1 cellular context compared by ENCODE assay signal in the genomic region with DNA sequence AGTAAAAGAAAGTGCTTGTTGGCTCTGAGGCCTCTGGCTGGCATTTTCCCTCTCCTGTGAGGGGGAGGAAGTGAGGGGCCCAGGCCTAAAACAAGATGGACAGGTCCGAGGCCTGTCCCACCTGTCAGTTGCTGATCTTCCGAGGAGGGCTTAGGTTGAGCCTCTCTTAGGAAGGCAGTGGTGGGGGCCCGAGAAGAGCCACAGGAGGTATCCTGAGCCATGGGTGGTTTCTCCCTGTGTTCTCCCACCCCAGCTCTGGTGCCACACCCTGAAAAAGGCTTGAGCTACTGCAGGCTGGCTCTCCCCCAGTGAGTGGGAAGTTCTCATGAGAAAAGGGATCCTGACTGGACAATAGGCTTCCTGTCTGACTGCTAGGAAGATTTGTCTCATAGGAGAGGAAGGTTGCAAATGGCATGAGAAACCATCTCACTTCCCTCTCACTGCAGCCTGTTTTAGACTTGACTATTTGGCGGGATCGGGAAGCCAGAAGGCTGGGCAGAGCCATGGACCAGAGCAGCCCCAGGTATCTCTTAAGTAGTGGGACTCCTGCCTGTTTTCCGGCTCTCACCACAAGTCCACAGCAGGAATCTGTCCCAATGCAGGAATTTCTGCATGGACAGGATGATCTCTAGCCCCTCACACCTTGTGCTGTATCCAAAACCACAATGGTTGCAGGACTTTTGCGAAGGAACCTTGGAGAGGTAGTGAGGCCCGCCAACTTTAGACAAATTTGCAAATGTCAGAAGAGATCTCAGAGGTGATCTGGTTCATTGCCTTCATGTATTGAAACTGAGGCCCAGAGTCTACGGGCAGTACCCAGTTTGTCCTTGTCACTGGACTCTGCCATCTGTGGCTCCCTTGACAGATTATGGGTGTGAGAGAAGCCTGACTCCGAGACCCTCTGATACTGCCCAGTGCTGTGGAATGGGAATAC.
TF ChIP-seq lines count a peak whose summit lies in the region.

No MANE protein-coding gene starts in this region.

TF ChIP-seq in HepG2, 621 proteins besides CTCF, POLR2A, EP300 and RAD21 (continued from another document):
- TF ChIP-seq PATZ1 (CRISPR knock-in tag; IDR thresholded peaks at IDR 0.05) (peak; percentile 8; the same call in 1 of the 2 replicates), HOXA7 (CRISPR knock-in tag; IDR thresholded peaks at IDR 0.05) (no peak), ZNF121 (CRISPR knock-in tag; IDR thresholded peaks at IDR 0.05) (no peak), ZBTB49 (CRISPR knock-in tag; IDR thresholded peaks at IDR 0.05; ENCODE audit: borderline replicate concordance) (no peak), HES4 (CRISPR knock-in tag; IDR thresholded peaks at IDR 0.05; ENCODE audit: borderline replicate concordance) (no peak), SOX5 (CRISPR knock-in tag; IDR thresholded peaks at IDR 0.05; ENCODE audit: borderline replicate concordance) (no peak), TBX3 (IDR thresholded peaks at IDR 0.05; ENCODE audit: borderline replicate concordance) (no peak), SRSF9 (IDR thresholded peaks at IDR 0.05; ENCODE audit: borderline replicate concordance, insufficient read depth, low read depth, low read length, poor library complexity, severe bottlenecking) (no peak), ATF2 (CRISPR knock-in tag; IDR thresholded peaks at IDR 0.05) (no peak), PAWR (CRISPR knock-in tag; IDR thresholded peaks at IDR 0.05; ENCODE audit: borderline replicate concordance) (no peak), NCOA1 (CRISPR knock-in tag; IDR thresholded peaks at IDR 0.05) (no peak), GPN1 (CRISPR knock-in tag; IDR thresholded peaks at IDR 0.05; ENCODE audit: borderline replicate concordance) (no peak), ZNF24 (IDR thresholded peaks at IDR 0.05) (no peak), ZNF362 (CRISPR knock-in tag; IDR thresholded peaks at IDR 0.05; ENCODE audit: borderline replicate concordance) (no peak), TEAD3 (CRISPR knock-in tag; optimal IDR thresholded peaks at IDR 0.05; ENCODE audit: borderline replicate concordance) (peak; percentile 6), SMAD1 (CRISPR knock-in tag; IDR thresholded peaks at IDR 0.05; ENCODE audit: borderline replicate concordance, low read depth) (no peak), ZSCAN9 (CRISPR knock-in tag; IDR thresholded peaks at IDR 0.05; ENCODE audit: borderline replicate concordance) (no peak), RORA (CRISPR knock-in tag; IDR thresholded peaks at IDR 0.05) (no peak), DMAP1 (CRISPR knock-in tag; IDR thresholded peaks at IDR 0.05) (0 out of 2 replicates have a peak, but pooled peaks have one; percentile 8), ZNF230 (CRISPR knock-in tag; IDR thresholded peaks at IDR 0.05) (0 out of 2 replicates have a peak, but pooled peaks have one; percentile 12), DRAP1 (CRISPR knock-in tag; IDR thresholded peaks at IDR 0.05) (no peak), ZNF609 (CRISPR knock-in tag; IDR thresholded peaks at IDR 0.05; ENCODE audit: borderline replicate concordance) (no peak), RAD51 (IDR thresholded peaks at IDR 0.05; ENCODE audit: borderline replicate concordance) (no peak), ZKSCAN8 (CRISPR knock-in tag; IDR thresholded peaks at IDR 0.05; ENCODE audit: borderline replicate concordance) (0 out of 2 replicates have a peak, but pooled peaks have one; percentile 5), GLI4 (CRISPR knock-in tag; IDR thresholded peaks at IDR 0.05; ENCODE audit: borderline replicate concordance) (no peak), YEATS4 (CRISPR knock-in tag; IDR thresholded peaks at IDR 0.05; ENCODE audit: borderline replicate concordance) (0 out of 2 replicates have a peak, but pooled peaks have one; percentile 3), NRL (CRISPR knock-in tag; IDR thresholded peaks at IDR 0.05; ENCODE audit: borderline replicate concordance) (no peak), MTA1 (CRISPR knock-in tag; IDR thresholded peaks at IDR 0.05; ENCODE audit: borderline replicate concordance) (no peak), NFYC (CRISPR knock-in tag; IDR thresholded peaks at IDR 0.05) (no peak), TAF15 (IDR thresholded peaks at IDR 0.05; ENCODE audit: low read depth, low read length, poor library complexity, severe bottlenecking) (no peak), MTA3 (CRISPR knock-in tag; IDR thresholded peaks at IDR 0.05) (no peak)
TF ChIP-seq in HepG2: peak in this region for 27.
